Comparison of ENCODE assay signal across 8 cellular contexts in genomic region chr2:238970553-238971081, GRCh38.
DNase-seq lines count a peak whose midpoint lies in the region; ATAC-seq and TF ChIP-seq lines count a peak whose summit lies in the region.

No MANE protein-coding gene starts in this region.

- peaks cover 3 to 4% of the 10 kb centered on the region in 2 donors for H3K9me3 Mint-ChIP-seq in activated T-cell treated with anti-CD3 and anti-CD28 coated beads, Interleukin-2, amount 50 U/mL, for 72 hours

- H3K4me3 ChIP-seq in NT2/D1 (ENCODE audit: insufficient read length, low read depth) (no peak overlapping the region), parathyroid adenoma (ENCODE audit: low read depth, low read length) (no peak overlapping the region)

- H3K4me1 ChIP-seq in NT2/D1 (ENCODE audit: insufficient read depth, insufficient read length) (peaks cover 7% of the 10 kb centered on the region), parathyroid adenoma (no peaks in the 10 kb centered on the region)

- no peak overlapping the region for H3K4me2 ChIP-seq in parathyroid adenoma (ENCODE audit: low read length)

- peak; percentile 41 to 73 for ATAC-seq in activated T-cell treated with anti-CD3 and anti-CD28 coated beads, Interleukin-2, amount 50 U/mL, for 72 hours (replicated peaks in 1 of 2)
- ATAC-seq in HG03565 (IDR thresholded peaks at IDR 0.05; ENCODE audit: unreplicated experiment) (no peak), GM18505 (IDR thresholded peaks at IDR 0.05; ENCODE audit: unreplicated experiment) (no peak)

- no peak overlapping the region for H3K9ac ChIP-seq in NT2/D1 (ENCODE audit: insufficient read length, low read depth)
- H3K9ac ChIP-seq in parathyroid adenoma: no peak overlapping the region

- H3K36me3 ChIP-seq in NT2/D1 (ENCODE audit: insufficient read depth, insufficient read length, low read length) (no peaks in the 10 kb centered on the region), parathyroid adenoma (ENCODE audit: control insufficient read depth, insufficient read depth, low read length) (no peaks in the 10 kb centered on the region)

- H3K27me3 ChIP-seq in NT2/D1 (ENCODE audit: insufficient read depth, insufficient read length) (peaks cover 5% of the 10 kb centered on the region), parathyroid adenoma (ENCODE audit: control insufficient read depth, insufficient read depth, low read length) (no peaks in the 10 kb centered on the region)

- H3K27ac Mint-ChIP-seq in activated T-cell treated with anti-CD3 and anti-CD28 coated beads, Interleukin-2, amount 50 U/mL, for 72 hours: no peak overlapping the region

- peaks cover 10% of the 10 kb centered on the region for H3K27me3 Mint-ChIP-seq in activated T-cell treated with anti-CD3 and anti-CD28 coated beads, Interleukin-2, amount 50 U/mL, for 72 hours (ENCODE audit: low read depth)

- H3K36me3 Mint-ChIP-seq in activated T-cell treated with anti-CD3 and anti-CD28 coated beads, Interleukin-2, amount 50 U/mL, for 72 hours (ENCODE audit: insufficient read depth in 2 of 2): no peaks in the 10 kb centered on the region

- POLR2A ChIA-PET in HEK293T (lab: Yijun Ruan, JAX): no interaction called here

- H3K4me3 Mint-ChIP-seq in activated T-cell treated with anti-CD3 and anti-CD28 coated beads, Interleukin-2, amount 50 U/mL, for 72 hours: no peak overlapping the region

- no peak overlapping the region for H3K27ac ChIP-seq in parathyroid adenoma

- H3K9me3 ChIP-seq in NT2/D1 (ENCODE audit: insufficient read depth, low read length): 0 out of 2 replicates have a peak, but pooled peaks cover 2% of the 10 kb centered on the region
- no peaks in the 10 kb centered on the region for H3K9me3 ChIP-seq in parathyroid adenoma (ENCODE audit: control insufficient read depth, low read length)

- no peak for TF ChIP-seq POLR2A in GM18505 (IDR thresholded peaks at IDR 0.05; ENCODE audit: borderline replicate concordance, extremely low read depth, insufficient read depth, insufficient read length)

- H3K79me2 ChIP-seq in parathyroid adenoma: no peaks in the 10 kb centered on the region

- peak; percentile 74 for DNase-seq in ELR (ENCODE audit: low read depth)
- DNase-seq in HEK293T (ENCODE audit: extremely low spot score): peak; percentile 74
- peak; percentile 43 for DNase-seq in NT2/D1 (ENCODE audit: low read depth, low spot score)
- peak; percentile 36 to 62 for DNase-seq in activated T-cell treated with anti-CD3 and anti-CD28 coated beads, Interleukin-2, amount 50 U/mL, for 72 hours
- peak; percentile 68 for DNase-seq in germinal center (ENCODE audit: low spot score)

- CTCF ChIA-PET in HEK293T (lab: Yijun Ruan, JAX): no interaction called here

- no peak overlapping the region for H2AFZ ChIP-seq in parathyroid adenoma

- no peaks in the 10 kb centered on the region for H3K4me1 Mint-ChIP-seq in activated T-cell treated with anti-CD3 and anti-CD28 coated beads, Interleukin-2, amount 50 U/mL, for 72 hours (ENCODE audit: low read depth)

- peak; percentile 95 for TF ChIP-seq CTCF in parathyroid adenoma (IDR thresholded peaks at IDR 0.05)

TF ChIP-seq in HEK293T, 16 proteins besides CTCF, POLR2A, EP300 and RAD21:
- TF ChIP-seq BHLHE40 (IDR thresholded peaks at IDR 0.05; ENCODE audit: borderline replicate concordance) (no peak), L3MBTL2 (conservative IDR thresholded peaks at IDR 0.05) (peak; percentile 59; the same call in 1 of the 2 replicates), PKNOX1 (IDR thresholded peaks at IDR 0.05) (no peak), SP1 (IDR thresholded peaks at IDR 0.05) (no peak), TARDBP (IDR thresholded peaks at IDR 0.05) (no peak)

Comparison
In these comparisons a context has a peak if more than half of its experiments do, and no peak if none do; other contexts are left out.
1. ATAC-seq: peak in activated T-cell treated with anti-CD3 and anti-CD28 coated beads, Interleukin-2, amount 50 U/mL, for 72 hours (2 of 2); none in HG03565 (single experiment) and GM18505 (single experiment).
2. Peak in every context shown above with its lines, with median percentiles within 50 percentile points of each other: DNase-seq.